In the genomic region with DNA sequence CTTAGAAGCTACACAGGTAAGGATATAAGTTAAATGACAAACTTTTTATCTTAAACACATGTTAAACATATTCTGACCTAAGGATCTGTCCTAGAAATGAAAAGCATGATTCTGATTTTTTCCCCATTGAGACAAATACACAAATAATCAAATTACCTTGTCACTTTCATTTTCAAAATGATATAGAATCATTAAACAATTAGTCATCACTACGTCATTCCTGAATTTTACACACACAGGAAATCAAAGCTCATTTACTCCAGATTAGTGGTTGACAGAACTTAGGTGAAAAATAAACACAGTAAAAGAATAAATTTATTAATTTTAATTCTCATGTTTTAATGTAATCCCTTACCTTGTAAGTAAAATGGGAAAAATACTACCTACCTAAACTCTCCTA, we compare ENCODE assay signal across 24 cellular contexts.
"Had no signal": no experiment of that assay in that cellular context is flagged by ENCODE, and none has a peak within 500 bp of the region (broad histone marks: within the 10 kb centered on the region; RNA-seq: fewer than 3 reads in every experiment).

No MANE protein-coding gene starts in this region.

- H3K9me3 ChIP-seq: body of pancreas, esophagus squamous epithelium, left lung, thyroid gland, upper lobe of right lung had no signal

- H3K36me3 ChIP-seq: left lung, thyroid gland, upper lobe of right lung, WERI-Rb-1 had no signal

- H3K27me3 Mint-ChIP-seq: activated naive CD4-positive, alpha-beta T cell treated with anti-CD3 and anti-CD28 coated beads, Interleukin-2, amount 50 U/mL, for 24 hours; effector memory CD8-positive, alpha-beta T cell; stimulated activated naive CD8-positive, alpha-beta T cell treated with anti-CD3 and anti-CD28 coated beads, Interleukin-15, Interleukin-2, amounts not matched to agents 100 ng/mL and 50 ng/mL, for 24 hours had no signal

- H3K4me3 ChIP-seq: body of pancreas, esophagus squamous epithelium, left lung, lung, thyroid gland, upper lobe of right lung had no signal

- H3K27ac Mint-ChIP-seq: activated CD8-positive, alpha-beta T cell treated with anti-CD3 and anti-CD28 coated beads, Interleukin-2, amount 10 ng/mL, durations not matched to agents 7 days and 5 days; activated naive CD4-positive, alpha-beta T cell treated with anti-CD3 and anti-CD28 coated beads, Interleukin-2, amount 50 U/mL, for 24 hours; activated T-helper 1 cell treated with anti-CD3 and anti-CD28 coated beads, Interleukin-12 subunit alpha, Interleukin-12 subunit beta, Interleukin-2, Interleukin-4 antibody, amounts not matched to agents 30 ng/mL and 10 ng/mL and 1 ng/mL, durations not matched to agents 14 hours and 24 hours and 36 hours; effector memory CD8-positive, alpha-beta T cell; mesothelial cell of epicardium; naive thymus-derived CD8-positive, alpha-beta T cell; stimulated activated naive CD8-positive, alpha-beta T cell treated with anti-CD3 and anti-CD28 coated beads, Interleukin-15, Interleukin-2, amounts not matched to agents 100 ng/mL and 50 ng/mL, for 24 hours had no signal

- H3K36me3 Mint-ChIP-seq: activated naive CD4-positive, alpha-beta T cell treated with anti-CD3 and anti-CD28 coated beads, Interleukin-2, amount 50 U/mL, for 24 hours; mesothelial cell of epicardium; naive thymus-derived CD8-positive, alpha-beta T cell had no signal

- DNase-seq: activated CD4-positive, alpha-beta T cell treated with anti-CD3 and anti-CD28 coated beads, Interleukin-2, amount 50 U/mL, for 1 hour; activated CD4-positive, CD25-positive, alpha-beta regulatory T cell treated with anti-CD3 and anti-CD28 coated beads, Interleukin-2, amount 50 U/mL, for 72 hours; activated CD8-positive, alpha-beta T cell treated with anti-CD3 and anti-CD28 coated beads, Interleukin-2, amount 10 ng/mL, durations not matched to agents 7 days and 5 days; activated gamma-delta T cell; anterior cingulate cortex; body of pancreas; central memory CD4-positive, alpha-beta T cell; effector memory CD8-positive, alpha-beta T cell; esophagus squamous epithelium; left lung; naive thymus-derived CD8-positive, alpha-beta T cell; retina; stimulated activated CD4-positive, alpha-beta T cell treated with anti-CD3 and anti-CD28 coated beads, Interleukin-12 subunit alpha, Interleukin-12 subunit beta, amount 100 ng/mL, for 4 hours; stimulated activated CD4-positive, alpha-beta T cell treated with anti-CD3 and anti-CD28 coated beads, Interleukin-4, amount 100 ng/mL, for 4 hours; substantia nigra; T-helper 1 cell; thyroid gland; upper lobe of right lung; WERI-Rb-1 had no signal

- H3K4me3 Mint-ChIP-seq: activated CD8-positive, alpha-beta T cell treated with anti-CD3 and anti-CD28 coated beads, Interleukin-2, amount 10 ng/mL, durations not matched to agents 7 days and 5 days; activated naive CD4-positive, alpha-beta T cell treated with anti-CD3 and anti-CD28 coated beads, Interleukin-2, amount 50 U/mL, for 24 hours; activated T-helper 1 cell treated with anti-CD3 and anti-CD28 coated beads, Interleukin-12 subunit alpha, Interleukin-12 subunit beta, Interleukin-2, Interleukin-4 antibody, amounts not matched to agents 30 ng/mL and 10 ng/mL and 1 ng/mL, durations not matched to agents 14 hours and 24 hours and 36 hours; effector memory CD8-positive, alpha-beta T cell; mesothelial cell of epicardium; naive thymus-derived CD8-positive, alpha-beta T cell; stimulated activated naive CD8-positive, alpha-beta T cell treated with anti-CD3 and anti-CD28 coated beads, Interleukin-15, Interleukin-2, amounts not matched to agents 100 ng/mL and 50 ng/mL, for 24 hours had no signal

- H3K27ac ChIP-seq: body of pancreas, esophagus squamous epithelium, left lung, thyroid gland, upper lobe of right lung, WERI-Rb-1 had no signal

- H3K4me1 Mint-ChIP-seq: activated naive CD4-positive, alpha-beta T cell treated with anti-CD3 and anti-CD28 coated beads, Interleukin-2, amount 50 U/mL, for 24 hours; naive thymus-derived CD8-positive, alpha-beta T cell had no signal

- H3K4me1 ChIP-seq: body of pancreas, esophagus squamous epithelium, left lung, thyroid gland, upper lobe of right lung had no signal

- H3K27me3 ChIP-seq: body of pancreas, esophagus squamous epithelium, left lung, thyroid gland, upper lobe of right lung had no signal

- ATAC-seq: activated CD8-positive, alpha-beta T cell treated with anti-CD3 and anti-CD28 coated beads, Interleukin-2, amount 10 ng/mL, durations not matched to agents 7 days and 5 days; body of pancreas; effector memory CD8-positive, alpha-beta T cell; left lung; naive thymus-derived CD8-positive, alpha-beta T cell; upper lobe of right lung had no signal

- H3K9me3 Mint-ChIP-seq: activated naive CD4-positive, alpha-beta T cell treated with anti-CD3 and anti-CD28 coated beads, Interleukin-2, amount 50 U/mL, for 24 hours; activated T-helper 1 cell treated with anti-CD3 and anti-CD28 coated beads, Interleukin-12 subunit alpha, Interleukin-12 subunit beta, Interleukin-2, Interleukin-4 antibody, amounts not matched to agents 30 ng/mL and 10 ng/mL and 1 ng/mL, durations not matched to agents 14 hours and 24 hours and 36 hours; effector memory CD8-positive, alpha-beta T cell; mesothelial cell of epicardium; naive thymus-derived CD8-positive, alpha-beta T cell; stimulated activated naive CD8-positive, alpha-beta T cell treated with anti-CD3 and anti-CD28 coated beads, Interleukin-15, Interleukin-2, amounts not matched to agents 100 ng/mL and 50 ng/mL, for 24 hours had no signal
